In the genomic region with DNA sequence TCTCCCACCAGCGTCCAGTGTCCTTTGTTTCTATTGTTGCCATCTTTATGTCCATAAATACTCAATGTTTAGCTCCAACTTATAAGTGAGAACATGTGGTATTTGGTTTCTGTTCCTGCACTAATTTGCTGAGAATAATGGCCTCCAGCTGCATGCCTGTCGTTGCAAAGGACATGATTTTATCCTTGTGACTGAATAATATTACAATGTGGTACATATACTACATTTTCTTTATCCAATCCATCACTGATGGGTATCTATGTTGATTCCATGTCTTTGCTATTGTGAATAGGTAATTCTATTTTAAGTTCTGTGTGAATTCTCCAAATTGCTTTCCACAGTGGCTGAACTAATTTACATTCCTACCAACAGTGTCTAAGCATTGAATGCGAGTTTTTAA, we compare ENCODE assay signal across 9 cellular contexts.
"Had no signal": no experiment of that assay in that cellular context is flagged by ENCODE, and none has a peak within 500 bp of the region (broad histone marks: within the 10 kb centered on the region; RNA-seq: fewer than 3 reads in every experiment).

No MANE protein-coding gene starts in this region.

- ATAC-seq: K562 had no signal

- H3K4me3 ChIP-seq: GM23248, K562 had no signal

- DNase-seq: GM23248, GOT3, H9, HCEC 1CT, IMR-90, Kasumi-1, KG1 had no signal

- FAIRE-seq: K562 had no signal

- H3K27ac ChIP-seq: GM23248, HL-60 had no signal

- H3K4me1 Mint-ChIP-seq: H9 had no signal

- H3K27ac Mint-ChIP-seq: H9 had no signal

- H3K4me3 Mint-ChIP-seq: H9 had no signal

- H3K9me3 Mint-ChIP-seq: H9 had no signal
